ENCODE assay signal across 23 cellular contexts in genomic region chrX:2388669-2389068, GRCh38.
"Had no signal": no experiment of that assay in that cellular context is flagged by ENCODE, and none has a peak within 500 bp of the region (broad histone marks: within the 10 kb centered on the region; RNA-seq: fewer than 3 reads in every experiment).

No MANE protein-coding gene starts in this region.

- H3K4me1 Mint-ChIP-seq: activated B cell treated with CpG ODN at 0.5 μM for 24 hours; activated CD4-positive, alpha-beta memory T cell treated with anti-CD3 and anti-CD28 coated beads, Interleukin-2, amount 10 ng/mL, durations not matched to agents 7 days and 5 days; activated CD8-positive, alpha-beta memory T cell treated with anti-CD3 and anti-CD28 coated beads, Interleukin-2, amount 10 ng/mL, durations not matched to agents 7 days and 5 days; activated naive CD8-positive, alpha-beta T cell treated with anti-CD3 and anti-CD28 coated beads, Interleukin-2, amount 50 U/mL, for 24 hours; endodermal cell had no signal

- H3K4me1 ChIP-seq: colonic mucosa had no signal

- H3K27me3 Mint-ChIP-seq: activated B cell treated with CpG ODN at 0.5 μM for 24 hours; activated CD4-positive, alpha-beta memory T cell treated with anti-CD3 and anti-CD28 coated beads, Interleukin-2, amount 10 ng/mL, durations not matched to agents 7 days and 5 days; activated CD8-positive, alpha-beta memory T cell treated with anti-CD3 and anti-CD28 coated beads, Interleukin-2, amount 10 ng/mL, durations not matched to agents 7 days and 5 days; activated naive CD8-positive, alpha-beta T cell treated with anti-CD3 and anti-CD28 coated beads, Interleukin-2, amount 50 U/mL, for 24 hours; central memory CD8-positive, alpha-beta T cell; naive B cell had no signal

- DNase-seq: activated B cell treated with CpG ODN at 0.5 μM for 24 hours; activated CD4-positive, alpha-beta memory T cell treated with anti-CD3 and anti-CD28 coated beads, Interleukin-2, amount 10 ng/mL, durations not matched to agents 7 days and 5 days; activated CD4-positive, alpha-beta T cell treated with anti-CD3 and anti-CD28 coated beads for 4 hours; activated CD8-positive, alpha-beta memory T cell treated with anti-CD3 and anti-CD28 coated beads, Interleukin-2, amount 10 ng/mL, durations not matched to agents 7 days and 5 days; activated naive CD4-positive, alpha-beta T cell treated with anti-CD3 and anti-CD28 coated beads for 36 hours; activated naive CD8-positive, alpha-beta T cell treated with anti-CD3 and anti-CD28 coated beads, Interleukin-2, amount 50 U/mL, for 24 hours; aorta; brain microvascular endothelial cell; colonic mucosa; endodermal cell; foreskin melanocyte; kidney; naive B cell; ovary; right lobe of liver; stimulated activated CD4-positive, alpha-beta T cell treated with anti-CD3 and anti-CD28 coated beads, Interleukin-4, amount 100 ng/mL, for 24 hours had no signal

- H3K36me3 ChIP-seq: brain microvascular endothelial cell, colonic mucosa, ovary, right lobe of liver had no signal

- ATAC-seq: activated CD8-positive, alpha-beta memory T cell treated with anti-CD3 and anti-CD28 coated beads, Interleukin-2, amount 10 ng/mL, durations not matched to agents 7 days and 5 days; activated naive CD8-positive, alpha-beta T cell treated with anti-CD3 and anti-CD28 coated beads, Interleukin-2, amount 50 U/mL, for 24 hours; left lobe of liver; stimulated activated effector memory CD8-positive, alpha-beta T cell treated with anti-CD3 and anti-CD28 coated beads, Interleukin-12 subunit alpha, Interleukin-12 subunit beta, amount 100 ng/mL, for 72 hours had no signal

- H3K27ac Mint-ChIP-seq: activated B cell treated with CpG ODN at 0.5 μM for 24 hours; activated CD4-positive, alpha-beta memory T cell treated with anti-CD3 and anti-CD28 coated beads, Interleukin-2, amount 10 ng/mL, durations not matched to agents 7 days and 5 days; activated CD8-positive, alpha-beta memory T cell treated with anti-CD3 and anti-CD28 coated beads, Interleukin-2, amount 10 ng/mL, durations not matched to agents 7 days and 5 days; activated naive CD4-positive, alpha-beta T cell treated with anti-CD3 and anti-CD28 coated beads for 36 hours; activated naive CD8-positive, alpha-beta T cell treated with anti-CD3 and anti-CD28 coated beads, Interleukin-2, amount 50 U/mL, for 24 hours; activated T-helper 2 cell treated with anti-CD3 and anti-CD28 coated beads, Interferon-gamma antibody, Interleukin-2, Interleukin-4, amounts not matched to agents 10 μg/mL and 5 μg/mL and 100 μg/mL, durations not matched to agents 14 hours and 24 hours and 36 hours; endodermal cell; stimulated activated effector memory CD8-positive, alpha-beta T cell treated with anti-CD3 and anti-CD28 coated beads, Interleukin-12 subunit alpha, Interleukin-12 subunit beta, amount 100 ng/mL, for 72 hours; T-helper 2 cell treated with Interferon-gamma antibody and Interleukin-4, amounts not matched to agents 5 μg/mL and 100 μg/mL, for 36 hours had no signal

- H3K27me3 ChIP-seq: brain microvascular endothelial cell, colonic mucosa, ovary, right lobe of liver had no signal

- H3K4me3 ChIP-seq: colonic mucosa, lung, ovary, right lobe of liver had no signal

- H3K9me3 ChIP-seq: colonic mucosa, right lobe of liver had no signal

- H3K27ac ChIP-seq: brain microvascular endothelial cell, colonic mucosa, ovary, right lobe of liver had no signal

- H3K4me3 Mint-ChIP-seq: activated B cell treated with CpG ODN at 0.5 μM for 24 hours; activated CD4-positive, alpha-beta memory T cell treated with anti-CD3 and anti-CD28 coated beads, Interleukin-2, amount 10 ng/mL, durations not matched to agents 7 days and 5 days; activated CD8-positive, alpha-beta memory T cell treated with anti-CD3 and anti-CD28 coated beads, Interleukin-2, amount 10 ng/mL, durations not matched to agents 7 days and 5 days; activated naive CD4-positive, alpha-beta T cell treated with anti-CD3 and anti-CD28 coated beads for 36 hours; activated naive CD8-positive, alpha-beta T cell treated with anti-CD3 and anti-CD28 coated beads, Interleukin-2, amount 50 U/mL, for 24 hours; central memory CD8-positive, alpha-beta T cell; endodermal cell; naive B cell; neural crest cell; stimulated activated effector memory CD8-positive, alpha-beta T cell treated with anti-CD3 and anti-CD28 coated beads, Interleukin-12 subunit alpha, Interleukin-12 subunit beta, amount 100 ng/mL, for 72 hours; T-helper 2 cell treated with Interferon-gamma antibody and Interleukin-4, amounts not matched to agents 5 μg/mL and 100 μg/mL, for 36 hours had no signal
